In genomic region chr20:41249781-41250281, GRCh38 we compare ENCODE assay signal across 8 cellular contexts.
A peak's percentile ranks its signal among the peaks of the same experiment; 100 is the strongest.
DNase-seq lines count a peak whose midpoint lies in the region; ATAC-seq and FAIRE-seq lines count a peak whose summit lies in the region.

No MANE protein-coding gene starts in this region.

- H2BK120ac ChIP-seq in mesendoderm (ENCODE audit: low read depth, low read length) = no peak overlapping the region

- no peak overlapping the region for H3K9ac ChIP-seq in mesendoderm (ENCODE audit: low read length)

- 16% methylated on average over 4 of the region's 4 CpGs for WGBS in ectodermal cell, 2 experiments
- WGBS in mesendoderm (ENCODE audit: extremely low coverage, insufficient coverage, low lambda C conversion rate) = no CpG with 5 or more reads among the region's 4 CpGs
- WGBS in small intestine, 3 donors = 53 to 77% (median 74%) methylated on average over 4 of the region's 4 CpGs

- peak overlapping the region; percentile 20 for H3K4me2 ChIP-seq in mesendoderm (ENCODE audit: low read length)

- H3K27me3 ChIP-seq in ectodermal cell (ENCODE audit: control insufficient read depth, insufficient read depth, low read length, poor library complexity, severe bottlenecking) (peaks cover 5% of the 10 kb centered on the region), mesendoderm (ENCODE audit: insufficient read depth, low read length, poor library complexity) (no peaks in the 10 kb centered on the region), small intestine (ENCODE audit: control insufficient read depth in 2 of 2, insufficient read depth in 2 of 2, low read length in 2 of 2) (no peaks in the 10 kb centered on the region)

- H3K36me3 ChIP-seq in ectodermal cell (ENCODE audit: control insufficient read depth, insufficient read depth, low read length) (no peaks in the 10 kb centered on the region), mesendoderm (ENCODE audit: control insufficient read depth, insufficient read depth, low read length) (no peaks in the 10 kb centered on the region), small intestine (ENCODE audit: control insufficient read depth in 2 of 2, insufficient read depth in 2 of 2, low read length in 2 of 2) (no peaks in the 10 kb centered on the region)

- H3K23ac ChIP-seq in mesendoderm (ENCODE audit: low read length) = no peak overlapping the region

- peaks cover 16% of the 10 kb centered on the region for H3K4me1 ChIP-seq in ectodermal cell (ENCODE audit: control insufficient read depth, insufficient read depth, low read length)
- H3K4me1 ChIP-seq in mesendoderm (ENCODE audit: control insufficient read depth, low read depth, low read length) = no peaks in the 10 kb centered on the region
- peaks cover 2 to 11% of the 10 kb centered on the region in 2 donors for H3K4me1 ChIP-seq in small intestine (ENCODE audit: control insufficient read depth in 2 of 2, insufficient read depth in 1 of 2, low read depth in 1 of 2, low read length in 1 of 2)

- DNase-seq in G401 (ENCODE audit: low spot score) = peak; percentile 57
- DNase-seq in NCI-H69 (lab: John Stamatoyannopoulos, UW) = peak; percentile 11
- peak; percentile 90 for DNase-seq in mesendoderm
- no peak for DNase-seq in stimulated activated CD4-positive, alpha-beta T cell treated with anti-CD3 and anti-CD28 coated beads, Interleukin-12 subunit alpha, Interleukin-12 subunit beta, amount 100 ng/mL, for 4 hours
- DNase-seq in small intestine = no peak

- H2AK5ac ChIP-seq in mesendoderm (ENCODE audit: low read length) = no peak overlapping the region

- H3K4me3 ChIP-seq in ectodermal cell (ENCODE audit: insufficient read depth, low read depth, low read length) (no peak overlapping the region), mesendoderm (ENCODE audit: low read length) (no peak overlapping the region), small intestine (ENCODE audit: low read depth in 1 of 2, low read length in 2 of 2) (no peak overlapping the region)

- FAIRE-seq in small intestine (lab: Jason Lieb, UNC) = no peak

- H3K27ac ChIP-seq in ectodermal cell (ENCODE audit: insufficient read depth, low read depth, low read length, poor library complexity, severe bottlenecking) (peak overlapping the region; percentile 64), mesendoderm (ENCODE audit: low read depth, low read length) (no peak overlapping the region), small intestine (ENCODE audit: low read depth in 1 of 2, low read length in 1 of 2) (peak overlapping the region in 1 of 2 donors; percentile 86)

- no peak overlapping the region for H3K56ac ChIP-seq in mesendoderm (ENCODE audit: low read length)

- no peaks in the 10 kb centered on the region for H3K79me2 ChIP-seq in mesendoderm (ENCODE audit: control insufficient read depth, insufficient read depth, low read length)

- H2BK15ac ChIP-seq in mesendoderm (replicated peaks; ENCODE audit: low read depth) = no peak overlapping the region

- no peak overlapping the region for H4K5ac ChIP-seq in mesendoderm (ENCODE audit: low read length)

- H3K4ac ChIP-seq in mesendoderm (ENCODE audit: low read depth, low read length) = no peak overlapping the region

- no peaks in the 10 kb centered on the region for H3K79me1 ChIP-seq in mesendoderm (ENCODE audit: low read length)

- H3K9me3 ChIP-seq in ectodermal cell (ENCODE audit: control insufficient read depth, low read length) (no peaks in the 10 kb centered on the region), small intestine (ENCODE audit: control insufficient read depth, low read depth) (no peaks in the 10 kb centered on the region)

- no peak overlapping the region for H3K18ac ChIP-seq in mesendoderm (ENCODE audit: low read length)

- in situ Hi-C loops in G401 (cut with HindIII; ENCODE audit: low sequenced_read_pairs) = no loop called here

- no peak overlapping the region for H4K8ac ChIP-seq in mesendoderm (ENCODE audit: low read depth, low read length)

- no peak overlapping the region for H2BK5ac ChIP-seq in mesendoderm (ENCODE audit: low read length)

- ATAC-seq in GM21825 (IDR thresholded peaks at IDR 0.05; ENCODE audit: unreplicated experiment) (no peak), HG02870 (IDR thresholded peaks at IDR 0.05; ENCODE audit: unreplicated experiment) (no peak)

Comparison
In these comparisons a context has a peak if more than half of its experiments do, and no peak if none do; other contexts are left out.
1. DNase-seq: peak in G401 (single experiment), NCI-H69 (single experiment) and mesendoderm (single experiment); none in stimulated activated CD4-positive, alpha-beta T cell treated with anti-CD3 and anti-CD28 coated beads, Interleukin-12 subunit alpha, Interleukin-12 subunit beta, amount 100 ng/mL, for 4 hours (single experiment) and small intestine (single experiment).